In genomic region chr1:28265577-28265976, GRCh38 we compare ENCODE assay signal across 22 cellular contexts. TPM values are rescaled to one million over a fixed set of nuclear protein-coding genes. Genes with fewer than 3 reads are reported as not detected.
DNase-seq lines count a peak whose midpoint lies in the region; ATAC-seq and TF ChIP-seq lines count a peak whose summit lies in the region.
"Had no signal": no experiment of that assay in that cellular context is flagged by ENCODE, and none has a peak within 500 bp of the region (broad histone marks: within the 10 kb centered on the region; RNA-seq: fewer than 3 reads in every experiment).

No MANE protein-coding gene starts in this region.

- H3K4me2 ChIP-seq in H9 (ENCODE audit: insufficient read depth, insufficient read length, low read length) (no peak overlapping the region), smooth muscle cell (no peak overlapping the region)
- H3K4me2 ChIP-seq: A549 had no signal

- H3K4ac ChIP-seq in H9 (ENCODE audit: low read depth, low read length): no peak overlapping the region

- H3K4me1 ChIP-seq in H9 (ENCODE audit: insufficient read depth, low read length) (peaks cover 11% of the 10 kb centered on the region), smooth muscle cell (ENCODE audit: low read depth) (peaks cover 21% of the 10 kb centered on the region)

- H2BK120ac ChIP-seq in H9 (ENCODE audit: low read depth, low read length, poor library complexity, severe bottlenecking): no peak overlapping the region

- peaks cover 40% of the 10 kb centered on the region; the same call in 1 of the 2 replicates for H3K79me2 ChIP-seq in H9 (ENCODE audit: insufficient read depth, low read length)
- H3K79me2 ChIP-seq in smooth muscle cell (ENCODE audit: low read depth): peaks cover 100% of the 10 kb centered on the region

- no peak overlapping the region for H3K18ac ChIP-seq in H9 (ENCODE audit: insufficient read length, low read depth, low read length)

- no CpG with 5 or more reads among the region's 8 CpGs for WGBS in H9 (ENCODE audit: extremely low coverage, insufficient read length, low lambda C conversion rate)
- 95% methylated on average over 7 of the region's 8 CpGs for WGBS in smooth muscle cell (ENCODE audit: low lambda C conversion rate)

- no peak for ATAC-seq in activated T-helper 17 cell treated with anti-CD3 and anti-CD28 coated beads, Interleukin-2, amount 50 U/mL, for 72 hours (replicated peaks)
- ATAC-seq in HG03139 (IDR thresholded peaks at IDR 0.05; ENCODE audit: unreplicated experiment): no peak
- no peak for ATAC-seq in GM21786 (IDR thresholded peaks at IDR 0.05; ENCODE audit: unreplicated experiment)
- ATAC-seq: A549, SK-N-SH treated with all-trans-retinoic acid at 6 μM for 48 hours had no signal

- no peak overlapping the region for H3K56ac ChIP-seq in H9 (ENCODE audit: insufficient read length, low read depth, low read length)

- H3T11ph ChIP-seq in H9 (ENCODE audit: low read length): no peak overlapping the region

- H3K9me3 ChIP-seq in H9 (ENCODE audit: control insufficient read depth, low read depth, low read length) (no peaks in the 10 kb centered on the region), smooth muscle cell (replicated peaks; ENCODE audit: low read depth) (no peaks in the 10 kb centered on the region)
- H3K9me3 ChIP-seq: A549; BLaER1 treated with 17β-estradiol and CSF1 and Interleukin-3, amounts not matched to agents 10 nM and 100 nM; HAP-1 had no signal

- H3K27ac Mint-ChIP-seq in H9: peak overlapping the region; percentile 7 to 91 (median 17); a peak in 3 of 7 replicates
- peak overlapping the region; percentile 53 for H3K27ac Mint-ChIP-seq in activated T-helper 17 cell treated with anti-CD3 and anti-CD28 coated beads, Interleukin-2, amount 50 U/mL, for 72 hours

- H2AFZ ChIP-seq in H9 (ENCODE audit: low read length): no peak overlapping the region
- H2AFZ ChIP-seq in smooth muscle cell (ENCODE audit: low read depth): no peak overlapping the region

- H3K36me3 ChIP-seq in smooth muscle cell (ENCODE audit: low read depth): no peaks in the 10 kb centered on the region

- H4K8ac ChIP-seq in H9 (replicated peaks; ENCODE audit: insufficient read length, low read depth, low read length): no peak overlapping the region

- H3K27me3 ChIP-seq in H9 (ENCODE audit: insufficient read depth, low read length) (no peaks in the 10 kb centered on the region), smooth muscle cell (ENCODE audit: low read depth) (no peaks in the 10 kb centered on the region)
- H3K27me3 ChIP-seq: BLaER1 treated with 17β-estradiol and CSF1 and Interleukin-3, amounts not matched to agents 10 nM and 100 nM had no signal

- no peaks in the 10 kb centered on the region for H3F3A ChIP-seq in smooth muscle cell (ENCODE audit: low read depth)

- no peak overlapping the region for H4K91ac ChIP-seq in H9 (ENCODE audit: insufficient read length, low read depth, low read length)

- no peak overlapping the region for H4K5ac ChIP-seq in H9 (ENCODE audit: insufficient read length, low read depth, low read length)

- peaks cover 4 to 17% (median 14%) of the 10 kb centered on the region in 3 experiments; a peak in 6 of 7 replicates for H3K36me3 Mint-ChIP-seq in H9 (ENCODE audit: insufficient read depth in 1 of 3, low read depth in 3 of 3)
- peaks cover 24% of the 10 kb centered on the region for H3K36me3 Mint-ChIP-seq in activated T-helper 17 cell treated with anti-CD3 and anti-CD28 coated beads, Interleukin-2, amount 50 U/mL, for 72 hours (ENCODE audit: low read depth)

- no peaks in the 10 kb centered on the region for H3K9me3 Mint-ChIP-seq in H9
- no peaks in the 10 kb centered on the region for H3K9me3 Mint-ChIP-seq in activated T-helper 17 cell treated with anti-CD3 and anti-CD28 coated beads, Interleukin-2, amount 50 U/mL, for 72 hours
- H3K9me3 Mint-ChIP-seq: CD8-positive, alpha-beta memory T cell had no signal

- H2BK20ac ChIP-seq in H9 (ENCODE audit: low read depth, low read length, poor library complexity, severe bottlenecking): no peak overlapping the region

- H3K27ac ChIP-seq in H9 (ENCODE audit: insufficient read length, low read depth, low read length) (no peak overlapping the region), smooth muscle cell (ENCODE audit: low read depth) (peak overlapping the region; percentile 9)
- H3K27ac ChIP-seq: A549; BLaER1 treated with 17β-estradiol and CSF1 and Interleukin-3, amounts not matched to agents 10 nM and 100 nM had no signal

- DNase-seq in H9 (no peak), fibroblast of the aortic adventitia (ENCODE audit: low read depth) (no peak), smooth muscle cell (lab: John Stamatoyannopoulos, UW; ENCODE audit: unreplicated experiment) (no peak), hippocampal formation (lab: John Stamatoyannopoulos, UW) (no peak)
- DNase-seq: CD8-positive, alpha-beta memory T cell; DMS79 treated with DMSO at 0.1 percent for 48 hours; GDM1; IMR-90; Kasumi-1; MM.1S; NCI-H1092 treated with DMSO at 0.1 percent for 48 hours; NCI-H1694; NCI-H524; SHP77 treated with DMSO at 0.1 percent for 48 hours had no signal

- H3K4me3 ChIP-seq in fibroblast of the aortic adventitia (ENCODE audit: low read depth, low read length) (peak overlapping the region; percentile 26), smooth muscle cell (no peak overlapping the region)
- H3K4me3 ChIP-seq: A549; BLaER1 treated with 17β-estradiol and CSF1 and Interleukin-3, amounts not matched to agents 10 nM and 100 nM; GM12878; HAP-1 had no signal

- H3K4me1 Mint-ChIP-seq in H9: peaks cover 53 to 56% of the 10 kb centered on the region in 2 experiments
- peaks cover 22% of the 10 kb centered on the region for H3K4me1 Mint-ChIP-seq in activated T-helper 17 cell treated with anti-CD3 and anti-CD28 coated beads, Interleukin-2, amount 50 U/mL, for 72 hours

- no peak overlapping the region for H2BK12ac ChIP-seq in H9 (ENCODE audit: insufficient read length, low read depth, low read length)

- no peak overlapping the region for H3K9ac ChIP-seq in H9 (ENCODE audit: extremely low read depth, insufficient read length, low read length)
- H3K9ac ChIP-seq in smooth muscle cell (ENCODE audit: low read depth): no peak overlapping the region
- H3K9ac ChIP-seq: BLaER1 treated with 17β-estradiol and CSF1 and Interleukin-3, amounts not matched to agents 10 nM and 100 nM had no signal

- H2BK15ac ChIP-seq in H9 (ENCODE audit: low read depth, low read length): no peak overlapping the region

- H2BK5ac ChIP-seq in H9 (ENCODE audit: insufficient read length, low read length): no peak overlapping the region

- H4K20me1 ChIP-seq in H9 (ENCODE audit: control insufficient read depth, insufficient read depth, insufficient read length) (no peaks in the 10 kb centered on the region), smooth muscle cell (ENCODE audit: low read depth) (peaks cover 100% of the 10 kb centered on the region)

- peaks cover 6% of the 10 kb centered on the region for H3K23me2 ChIP-seq in H9 (ENCODE audit: insufficient read length, low read depth, low read length, poor library complexity, severe bottlenecking)

- H3K23ac ChIP-seq in H9 (ENCODE audit: insufficient read length, low read depth, low read length): no peak overlapping the region

- H3K27me3 Mint-ChIP-seq in H9 (ENCODE audit: low read depth): no peaks in the 10 kb centered on the region
- H3K27me3 Mint-ChIP-seq in activated T-helper 17 cell treated with anti-CD3 and anti-CD28 coated beads, Interleukin-2, amount 50 U/mL, for 72 hours: no peaks in the 10 kb centered on the region
- H3K27me3 Mint-ChIP-seq: CD8-positive, alpha-beta memory T cell had no signal

- peak overlapping the region in 1 of 2 experiments; percentile 32; a peak in 1 of 5 replicates for H3K4me3 Mint-ChIP-seq in H9
- no peak overlapping the region for H3K4me3 Mint-ChIP-seq in activated T-helper 17 cell treated with anti-CD3 and anti-CD28 coated beads, Interleukin-2, amount 50 U/mL, for 72 hours

- peaks cover 7% of the 10 kb centered on the region for H3K79me1 ChIP-seq in H9 (ENCODE audit: insufficient read depth, low read depth, low read length, poor library complexity, severe bottlenecking)

- no peak for TF ChIP-seq CTCF in H9 (conservative IDR thresholded peaks at IDR 0.05)
- TF ChIP-seq CTCF in fibroblast of the aortic adventitia (IDR thresholded peaks at IDR 0.05; ENCODE audit: insufficient read depth, low read length): no peak
- TF ChIP-seq CTCF in smooth muscle cell (IDR thresholded peaks at IDR 0.05; ENCODE audit: borderline replicate concordance, insufficient read depth, poor library complexity, severe bottlenecking): no peak

- no peak overlapping the region for H3K14ac ChIP-seq in H9 (ENCODE audit: insufficient read depth, low read length)

- H2AK5ac ChIP-seq in H9 (ENCODE audit: insufficient read length, low read length): no peak overlapping the region

RNA-seq across cellular contexts. Expression of gene SESN2, which starts 6.3 kb away (rescaled TPM):
- total RNA-seq in H9 (2021) (24.6 and 24.7 TPM in 2 replicates), fibroblast of the aortic adventitia (ENCODE audit: low replicate concordance) (33.2 and 47.4 TPM in 2 replicates), smooth muscle cell (28.8 and 30.8 TPM in 2 replicates)
- total RNA-seq in activated T-helper 17 cell treated with anti-CD3 and anti-CD28 coated beads, Interleukin-2, amount 50 U/mL, for 72 hours: 10 to 100 TPM; 11.8 to 14.6 TPM
- 42.8 and 45.4 TPM in 2 replicates for polyA plus RNA-seq in smooth muscle cell

RNA-seq across cellular contexts. Expression of gene ATP5IF1, which starts 29.7 kb away (rescaled TPM):
- total RNA-seq in H9 (2021) (257 and 275 TPM in 2 replicates), fibroblast of the aortic adventitia (ENCODE audit: low replicate concordance) (108 and 171 TPM in 2 replicates), smooth muscle cell (359 and 460 TPM in 2 replicates)
- total RNA-seq in activated T-helper 17 cell treated with anti-CD3 and anti-CD28 coated beads, Interleukin-2, amount 50 U/mL, for 72 hours: 100 to 1,000 TPM; 121 to 143 TPM
- polyA plus RNA-seq in smooth muscle cell: 547 and 550 TPM in 2 replicates

RNA-seq across cellular contexts. Expression of gene DNAJC8, which starts 32.7 kb away (rescaled TPM):
- 126 and 132 TPM in 2 replicates for total RNA-seq in H9 (2021)
- total RNA-seq in activated T-helper 17 cell treated with anti-CD3 and anti-CD28 coated beads, Interleukin-2, amount 50 U/mL, for 72 hours: 100 to 1,000 TPM in 1 of 2 donors, 10 to 100 TPM in 1; 66.2 to 102 TPM
- 76.4 and 155 TPM in 2 replicates for total RNA-seq in fibroblast of the aortic adventitia (ENCODE audit: low replicate concordance)
- total RNA-seq in smooth muscle cell: 72.3 and 76.1 TPM in 2 replicates
- 105 and 114 TPM in 2 replicates for polyA plus RNA-seq in smooth muscle cell
